ENCODE assay signal across 15 cellular contexts in the genomic region with DNA sequence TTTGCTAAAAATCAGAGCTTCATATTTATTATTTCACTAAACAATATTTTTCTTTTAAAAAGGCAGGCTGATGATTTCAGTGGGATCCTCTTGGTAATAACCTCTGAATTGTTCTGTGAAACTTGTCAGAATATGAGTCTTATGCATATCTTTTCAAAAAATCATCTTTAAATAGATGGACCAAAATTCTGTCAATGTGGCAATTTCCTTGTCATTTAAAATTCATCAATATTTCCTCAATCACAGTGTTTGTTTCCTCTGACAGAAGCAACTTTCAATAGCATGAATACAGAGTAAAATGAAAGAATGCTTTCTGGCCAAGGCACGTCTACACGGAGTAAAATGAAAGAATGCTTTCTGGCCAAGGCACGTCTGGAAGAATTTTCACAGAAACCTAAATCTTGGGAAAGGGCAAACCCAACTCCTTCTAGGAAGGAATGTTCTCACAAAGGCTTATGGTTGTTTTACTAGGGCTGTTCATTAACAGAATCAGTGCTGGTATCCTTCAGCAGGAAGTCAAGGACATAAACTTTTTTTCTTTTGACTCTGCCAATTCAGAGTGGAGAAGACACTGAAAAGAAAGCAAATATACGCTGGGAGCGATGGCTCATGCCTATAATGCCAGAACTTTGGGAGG.
DNase-seq lines count a peak whose midpoint lies in the region; ATAC-seq and TF ChIP-seq lines count a peak whose summit lies in the region.
"Had no signal": no experiment of that assay in that cellular context is flagged by ENCODE, and none has a peak within 500 bp of the region (broad histone marks: within the 10 kb centered on the region; RNA-seq: fewer than 3 reads in every experiment).

No MANE protein-coding gene starts in this region.

- no peaks in the 10 kb centered on the region for H3K27me3 Mint-ChIP-seq in WTC11 (ENCODE audit: low read depth)
- H3K27me3 Mint-ChIP-seq in nephron (ENCODE audit: low read depth), result no peaks in the 10 kb centered on the region
- H3K27me3 Mint-ChIP-seq: effector memory CD8-positive, alpha-beta T cell had no signal

- POLR2A ChIA-PET in BJ (lab: Charles Lee) (no interaction called here), WTC11 (lab: Charles Lee) (no interaction called here)

- H3K9me3 Mint-ChIP-seq in WTC11 (no peaks in the 10 kb centered on the region), nephron (no peaks in the 10 kb centered on the region)
- H3K9me3 Mint-ChIP-seq: effector memory CD8-positive, alpha-beta T cell had no signal

- H3K4me1 Mint-ChIP-seq in WTC11 (peaks cover 18% of the 10 kb centered on the region), nephron (peaks cover 4% of the 10 kb centered on the region)

- peak overlapping the region; percentile 27; the same call in 1 of the 2 replicates for H3K27ac Mint-ChIP-seq in WTC11
- H3K27ac Mint-ChIP-seq in nephron, result peak overlapping the region; percentile 58 to 91 (median 76)
- H3K27ac Mint-ChIP-seq: effector memory CD8-positive, alpha-beta T cell had no signal

- H3K36me3 ChIP-seq in BJ (ENCODE audit: control insufficient read depth, insufficient read depth, low read length), result no peaks in the 10 kb centered on the region
- H3K36me3 ChIP-seq: BE2C had no signal

- H3K27me3 ChIP-seq in BJ (ENCODE audit: control insufficient read depth, insufficient read depth, low read length), result no peaks in the 10 kb centered on the region
- H3K27me3 ChIP-seq: BE2C had no signal

- H3K36me3 Mint-ChIP-seq in WTC11, result no peaks in the 10 kb centered on the region
- H3K36me3 Mint-ChIP-seq in nephron (ENCODE audit: low read depth), result peaks cover 5% of the 10 kb centered on the region

- DNase-seq in BJ (ENCODE audit: low read depth) (peak; percentile 45), WTC11 (ENCODE audit: low spot score) (no peak), fibroblast of peridontal ligament (ENCODE audit: extremely low read depth) (peak; percentile 63), amniotic stem cell (lab: John Stamatoyannopoulos, UW) (no peak), ureter (ENCODE audit: low spot score) (no peak)
- DNase-seq in stimulated activated CD4-positive, alpha-beta T cell treated with anti-CD3 and anti-CD28 coated beads, Interleukin-4, amount 100 ng/mL, for 24 hours, result no peak
- DNase-seq: activated T-cell treated with anti-CD3 and anti-CD28 coated beads, Interleukin-2, amount 50 U/mL, for 48 hours; BE2C; effector memory CD8-positive, alpha-beta T cell; GOT3; NCI-H2081 treated with DMSO at 0.1 percent for 48 hours; posterior cingulate gyrus had no signal

- CTCF ChIA-PET in BJ (lab: Yijun Ruan, JAX) (no interaction called here), WTC11 (lab: Charles Lee) (no interaction called here)

- no peak overlapping the region for H3K4me3 ChIP-seq in BJ (ENCODE audit: low read depth, low read length)

- no peak overlapping the region for H3K4me3 Mint-ChIP-seq in WTC11
- H3K4me3 Mint-ChIP-seq in nephron, result peak overlapping the region in 1 of 3 experiments; percentile 19
- H3K4me3 Mint-ChIP-seq: effector memory CD8-positive, alpha-beta T cell had no signal

- TF ChIP-seq CTCF in BJ (IDR thresholded peaks at IDR 0.05; ENCODE audit: insufficient read depth, low read depth, low read length) (no peak), WTC11 (IDR thresholded peaks at IDR 0.05) (no peak), nephron (IDR thresholded peaks at IDR 0.05; ENCODE audit: unreplicated experiment in 3 of 3) (no peak)

- ATAC-seq in WTC11, result no peak
- ATAC-seq in GM18861 (IDR thresholded peaks at IDR 0.05; ENCODE audit: unreplicated experiment), result no peak
- ATAC-seq: activated CD4-positive, CD25-positive, alpha-beta regulatory T cell treated with anti-CD3 and anti-CD28 coated beads, Interleukin-2, amount 50 U/mL, for 24 hours; effector memory CD8-positive, alpha-beta T cell had no signal

TF ChIP-seq in WTC11, 78 proteins besides CTCF, POLR2A, EP300 and RAD21:
- no peak for TF ChIP-seq MXD4 (CRISPR knock-in tag; IDR thresholded peaks at IDR 0.05; ENCODE audit: borderline replicate concordance)
- TF ChIP-seq, protein P1, sequence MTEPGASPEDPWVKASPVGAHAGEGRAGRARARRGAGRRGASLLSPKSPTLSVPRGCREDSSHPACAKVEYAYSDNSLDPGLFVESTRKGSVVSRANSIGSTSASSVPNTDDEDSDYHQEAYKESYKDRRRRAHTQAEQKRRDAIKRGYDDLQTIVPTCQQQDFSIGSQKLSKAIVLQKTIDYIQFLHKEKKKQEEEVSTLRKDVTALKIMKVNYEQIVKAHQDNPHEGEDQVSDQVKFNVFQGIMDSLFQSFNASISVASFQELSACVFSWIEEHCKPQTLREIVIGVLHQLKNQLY (CRISPR knock-in tag; IDR thresholded peaks at IDR 0.05), result no peak
- no peak for TF ChIP-seq ZNF138 (CRISPR knock-in tag; conservative IDR thresholded peaks at IDR 0.05)

Comparison
In these comparisons a context has a peak if more than half of its experiments do, and no peak if none do; other contexts are left out.
1. DNase-seq: peak in BJ (single experiment) and fibroblast of peridontal ligament (single experiment); none in WTC11 (single experiment), stimulated activated CD4-positive, alpha-beta T cell treated with anti-CD3 and anti-CD28 coated beads, Interleukin-4, amount 100 ng/mL, for 24 hours (single experiment), amniotic stem cell (single experiment) and ureter (single experiment).